Comparison of ENCODE assay signal across 20 cellular contexts in the genomic region with DNA sequence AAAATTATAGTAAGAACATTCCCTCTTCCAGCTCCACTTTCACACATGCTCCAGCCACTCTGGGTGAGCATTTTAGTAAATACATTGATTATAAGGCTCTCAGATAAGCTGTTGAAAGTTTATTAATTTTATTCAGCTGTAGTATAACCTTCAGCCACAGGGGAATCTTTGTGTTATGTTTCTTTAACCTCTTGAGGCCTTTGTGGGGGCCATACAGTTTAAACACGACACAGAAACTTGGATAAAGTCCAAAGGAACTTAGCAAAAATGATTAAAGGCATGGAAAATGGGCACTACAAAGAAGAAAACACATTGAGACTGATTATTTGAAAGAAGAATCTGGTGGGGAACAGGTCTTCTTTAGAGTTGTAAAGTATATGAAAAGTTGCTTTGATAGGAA.
DNase-seq lines count a peak whose midpoint lies in the region; ATAC-seq and TF ChIP-seq lines count a peak whose summit lies in the region.
"Had no signal": no experiment of that assay in that cellular context is flagged by ENCODE, and none has a peak within 500 bp of the region (broad histone marks: within the 10 kb centered on the region; RNA-seq: fewer than 3 reads in every experiment).

No MANE protein-coding gene starts in this region.

- H3K9me3 ChIP-seq in SK-N-SH: no peaks in the 10 kb centered on the region
- H3K9me3 ChIP-seq: Caco-2 had no signal

- TF ChIP-seq EP300 in SK-N-SH (IDR thresholded peaks at IDR 0.05; ENCODE audit: borderline replicate concordance in 1 of 2, low read depth in 1 of 2, low read length in 1 of 2): no peak

- H3K27me3 Mint-ChIP-seq in chondrocyte (ENCODE audit: low read depth) (no peaks in the 10 kb centered on the region), nephron (ENCODE audit: low read depth) (peaks cover 5% of the 10 kb centered on the region), immature natural killer cell (ENCODE audit: low read depth in 3 of 3) (peaks cover 0 to 2% (median 0%) of the 10 kb centered on the region in 3 donors)
- H3K27me3 Mint-ChIP-seq: B cell; CD4-positive, alpha-beta T cell had no signal

- H3K36me3 Mint-ChIP-seq in chondrocyte (ENCODE audit: low read depth) (peaks cover 7% of the 10 kb centered on the region), nephron (ENCODE audit: low read depth) (peaks cover 64% of the 10 kb centered on the region), immature natural killer cell (peaks cover 24 to 60% (median 47%) of the 10 kb centered on the region in 3 donors)

- no peaks in the 10 kb centered on the region for H3K27me3 ChIP-seq in SK-N-SH (ENCODE audit: insufficient read depth)

- H4K20me1 ChIP-seq in SK-N-SH (ENCODE audit: insufficient read depth): no peaks in the 10 kb centered on the region

- H3K9me3 Mint-ChIP-seq in chondrocyte (ENCODE audit: low read depth): peaks cover 3% of the 10 kb centered on the region
- H3K9me3 Mint-ChIP-seq in nephron: peaks cover 5% of the 10 kb centered on the region
- no peaks in the 10 kb centered on the region for H3K9me3 Mint-ChIP-seq in immature natural killer cell
- H3K9me3 Mint-ChIP-seq: CD4-positive, alpha-beta T cell; H9 had no signal

- H3K4me1 ChIP-seq in SK-N-SH (ENCODE audit: control insufficient read depth in 1 of 2, insufficient read depth in 2 of 2, low read depth in 1 of 2, low read length in 1 of 2): peaks cover 16 to 18% of the 10 kb centered on the region in 2 experiments; a peak in 2 of 4 replicates

- H3K27ac ChIP-seq in SK-N-SH (ENCODE audit: low read depth in 2 of 2, low read length in 1 of 2): no peak overlapping the region
- H3K27ac ChIP-seq: 22Rv1 had no signal

- POLR2A ChIA-PET in SK-N-SH (lab: Yijun Ruan, JAX): no interaction called here

- CTCF ChIA-PET in SK-N-SH (lab: Yijun Ruan, JAX): interaction anchor here (0.9 to 1.1 kb wide), 2 partner anchors 13 to 115 kb away, joined by 3 read pairs; no protein-coding TSS in a partner anchor

- ATAC-seq in SK-N-SH treated with all-trans-retinoic acid at 6 μM for 48 hours: no peak
- no peak for ATAC-seq in HG03135 (IDR thresholded peaks at IDR 0.05; ENCODE audit: unreplicated experiment)
- ATAC-seq in GM21717 (IDR thresholded peaks at IDR 0.05; ENCODE audit: unreplicated experiment): no peak
- no peak for ATAC-seq in HG02981 (IDR thresholded peaks at IDR 0.05; ENCODE audit: unreplicated experiment)

- no peak overlapping the region for H3K4me3 ChIP-seq in SK-N-SH (ENCODE audit: low read depth in 2 of 2, low read length in 1 of 2)

- H3K9ac ChIP-seq in SK-N-SH: no peak overlapping the region

- no peak overlapping the region for H2AFZ ChIP-seq in SK-N-SH (ENCODE audit: low read depth)

- H3K27ac Mint-ChIP-seq in chondrocyte (ENCODE audit: unreplicated experiment): peak overlapping the region; percentile 24
- peak overlapping the region; percentile 6 to 51 (median 44) for H3K27ac Mint-ChIP-seq in nephron
- no peak overlapping the region for H3K27ac Mint-ChIP-seq in immature natural killer cell
- H3K27ac Mint-ChIP-seq: B cell; CD4-positive, alpha-beta T cell; H9 had no signal

- TF ChIP-seq CTCF in SK-N-SH (IDR thresholded peaks at IDR 0.05) (peak; percentile 17; the same call in 1 of the 2 replicates), chondrocyte (IDR thresholded peaks at IDR 0.05) (peak; percentile 36), nephron (IDR thresholded peaks at IDR 0.05; ENCODE audit: unreplicated experiment in 3 of 3) (peak in 1 of 3 experiments; percentile 8)

- H3K4me3 Mint-ChIP-seq in chondrocyte (ENCODE audit: unreplicated experiment) (no peak overlapping the region), nephron (no peak overlapping the region), immature natural killer cell (no peak overlapping the region)
- H3K4me3 Mint-ChIP-seq: B cell; CD4-positive, alpha-beta T cell; H9 had no signal

- DNase-seq in SK-N-SH: no peak
- no peak for DNase-seq in chondrocyte (ENCODE audit: low spot score)
- DNase-seq in immature natural killer cell: no peak
- DNase-seq: Caco-2; CD4-positive, alpha-beta T cell; GDM1; H9; NCI-H1105 treated with DMSO at 0.1 percent for 48 hours; NCI-H1694 treated with DMSO at 0.1 percent for 48 hours; NCI-H510A treated with DMSO at 0.1 percent for 48 hours; NCI-H774; RPMI8226; SHP77 treated with DMSO at 0.1 percent for 48 hours had no signal

- no peak for TF ChIP-seq RAD21 in SK-N-SH (IDR thresholded peaks at IDR 0.05; ENCODE audit: low read length)

- 36% methylated on average over 1 of the region's 1 CpG for WGBS in SK-N-SH (ENCODE audit: low lambda C conversion rate)

- H3K79me2 ChIP-seq in SK-N-SH (ENCODE audit: insufficient read depth): no peaks in the 10 kb centered on the region

- H3K9me2 ChIP-seq in SK-N-SH: no peaks in the 10 kb centered on the region

- peaks cover 9 to 20% of the 10 kb centered on the region in 2 experiments for H3K36me3 ChIP-seq in SK-N-SH (replicated peaks in 1 of 2; ENCODE audit: control insufficient read depth in 1 of 2, insufficient read depth in 2 of 2, low read length in 1 of 2)

- H3K4me1 Mint-ChIP-seq in chondrocyte (ENCODE audit: low read depth) (peaks cover 73% of the 10 kb centered on the region), nephron (peaks cover 39% of the 10 kb centered on the region), immature natural killer cell (no peaks in the 10 kb centered on the region)
- H3K4me1 Mint-ChIP-seq: B cell, H9 had no signal

- H3K4me2 ChIP-seq in SK-N-SH: no peak overlapping the region

- peaks cover 9% of the 10 kb centered on the region for H3F3A ChIP-seq in SK-N-SH (replicated peaks; ENCODE audit: insufficient read depth)

TF ChIP-seq in SK-N-SH, 30 proteins besides CTCF, POLR2A, EP300 and RAD21 (continues in another document):
- no peak for TF ChIP-seq YY1 (IDR thresholded peaks at IDR 0.05; ENCODE audit: low read depth)
- no peak for TF ChIP-seq GABPA (IDR thresholded peaks at IDR 0.05; ENCODE audit: low read depth)
- TF ChIP-seq, protein P1, sequence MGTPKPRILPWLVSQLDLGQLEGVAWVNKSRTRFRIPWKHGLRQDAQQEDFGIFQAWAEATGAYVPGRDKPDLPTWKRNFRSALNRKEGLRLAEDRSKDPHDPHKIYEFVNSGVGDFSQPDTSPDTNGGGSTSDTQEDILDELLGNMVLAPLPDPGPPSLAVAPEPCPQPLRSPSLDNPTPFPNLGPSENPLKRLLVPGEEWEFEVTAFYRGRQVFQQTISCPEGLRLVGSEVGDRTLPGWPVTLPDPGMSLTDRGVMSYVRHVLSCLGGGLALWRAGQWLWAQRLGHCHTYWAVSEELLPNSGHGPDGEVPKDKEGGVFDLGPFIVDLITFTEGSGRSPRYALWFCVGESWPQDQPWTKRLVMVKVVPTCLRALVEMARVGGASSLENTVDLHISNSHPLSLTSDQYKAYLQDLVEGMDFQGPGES (IDR thresholded peaks at IDR 0.05; ENCODE audit: low read depth, low read length): no peak
- TF ChIP-seq SMC3 (IDR thresholded peaks at IDR 0.05; ENCODE audit: low read depth, low read length): no peak
- no peak for TF ChIP-seq FOXM1 (IDR thresholded peaks at IDR 0.05; ENCODE audit: low read depth)
- TF ChIP-seq ZBTB33 (IDR thresholded peaks at IDR 0.05; ENCODE audit: borderline replicate concordance, low read depth): no peak

TF ChIP-seq in SK-N-SH treated with all-trans-retinoic acid at 6 μM for 48 hours, 23 proteins besides CTCF, POLR2A, EP300 and RAD21 (continues in another document):
- TF ChIP-seq, protein P2, sequence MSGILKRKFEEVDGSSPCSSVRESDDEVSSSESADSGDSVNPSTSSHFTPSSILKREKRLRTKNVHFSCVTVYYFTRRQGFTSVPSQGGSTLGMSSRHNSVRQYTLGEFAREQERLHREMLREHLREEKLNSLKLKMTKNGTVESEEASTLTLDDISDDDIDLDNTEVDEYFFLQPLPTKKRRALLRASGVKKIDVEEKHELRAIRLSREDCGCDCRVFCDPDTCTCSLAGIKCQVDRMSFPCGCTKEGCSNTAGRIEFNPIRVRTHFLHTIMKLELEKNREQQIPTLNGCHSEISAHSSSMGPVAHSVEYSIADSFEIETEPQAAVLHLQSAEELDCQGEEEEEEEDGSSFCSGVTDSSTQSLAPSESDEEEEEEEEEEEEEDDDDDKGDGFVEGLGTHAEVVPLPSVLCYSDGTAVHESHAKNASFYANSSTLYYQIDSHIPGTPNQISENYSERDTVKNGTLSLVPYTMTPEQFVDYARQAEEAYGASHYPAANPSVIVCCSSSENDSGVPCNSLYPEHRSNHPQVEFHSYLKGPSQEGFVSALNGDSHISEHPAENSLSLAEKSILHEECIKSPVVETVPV (CRISPR knock-in tag; IDR thresholded peaks at IDR 0.05): no peak
- TF ChIP-seq ZNF565 (CRISPR knock-in tag; conservative IDR thresholded peaks at IDR 0.05; ENCODE audit: low read depth) (no peak), ARNTL (CRISPR knock-in tag; IDR thresholded peaks at IDR 0.05; ENCODE audit: borderline replicate concordance, low read depth) (no peak), ZFP3 (CRISPR knock-in tag; IDR thresholded peaks at IDR 0.05) (no peak), OSR1 (CRISPR knock-in tag; IDR thresholded peaks at IDR 0.05) (no peak), CSDC2 (CRISPR knock-in tag; IDR thresholded peaks at IDR 0.05) (no peak), CREB5 (CRISPR knock-in tag; IDR thresholded peaks at IDR 0.05; ENCODE audit: low read depth) (no peak), BACH2 (CRISPR knock-in tag; IDR thresholded peaks at IDR 0.05; ENCODE audit: borderline replicate concordance) (no peak), ISL1 (CRISPR knock-in tag; IDR thresholded peaks at IDR 0.05) (no peak), ZFP30 (CRISPR knock-in tag; IDR thresholded peaks at IDR 0.05) (no peak), ESRRG (CRISPR knock-in tag; IDR thresholded peaks at IDR 0.05) (no peak), RARB (CRISPR knock-in tag; IDR thresholded peaks at IDR 0.05) (no peak)

Comparison
In these comparisons a context has a peak if more than half of its experiments do, and no peak if none do; other contexts are left out.
1. H3K27ac Mint-ChIP-seq: peak in chondrocyte (single experiment) and nephron (3 of 3); none in immature natural killer cell (0 of 6).